In the genomic region with DNA sequence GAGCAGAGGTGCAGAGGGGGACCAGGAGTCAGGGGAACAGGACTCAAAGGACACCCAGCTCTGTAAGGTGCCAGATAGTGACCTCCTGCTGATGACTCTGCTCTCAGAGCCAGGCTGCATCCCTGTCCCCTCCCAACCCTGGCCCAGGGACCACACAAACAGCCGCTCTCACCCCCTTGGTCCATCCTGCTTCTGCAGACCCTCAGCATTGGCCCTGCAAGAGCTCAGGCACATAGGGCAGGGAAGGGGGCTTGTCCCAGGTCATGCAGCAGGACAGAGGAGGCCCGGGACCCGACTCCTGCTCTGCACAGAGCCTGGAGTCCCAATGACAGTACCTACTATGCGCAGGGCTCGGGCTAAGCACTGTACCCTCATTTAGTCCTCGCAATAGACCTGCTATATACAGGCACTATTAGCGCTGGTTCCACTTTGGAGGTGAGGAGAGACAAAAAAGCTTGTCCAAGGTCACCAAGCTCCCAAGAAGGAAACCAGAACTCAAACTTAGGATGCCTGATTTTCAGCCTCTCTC, we compare ENCODE assay signal across 2 cellular contexts.
TF ChIP-seq lines count a peak whose summit lies in the region.

No MANE protein-coding gene starts in this region.

TF ChIP-seq in SK-N-SH, 30 proteins besides CTCF, POLR2A, EP300 and RAD21:
- TF ChIP-seq, protein P1, sequence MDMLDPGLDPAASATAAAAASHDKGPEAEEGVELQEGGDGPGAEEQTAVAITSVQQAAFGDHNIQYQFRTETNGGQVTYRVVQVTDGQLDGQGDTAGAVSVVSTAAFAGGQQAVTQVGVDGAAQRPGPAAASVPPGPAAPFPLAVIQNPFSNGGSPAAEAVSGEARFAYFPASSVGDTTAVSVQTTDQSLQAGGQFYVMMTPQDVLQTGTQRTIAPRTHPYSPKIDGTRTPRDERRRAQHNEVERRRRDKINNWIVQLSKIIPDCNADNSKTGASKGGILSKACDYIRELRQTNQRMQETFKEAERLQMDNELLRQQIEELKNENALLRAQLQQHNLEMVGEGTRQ (IDR thresholded peaks at IDR 0.05; ENCODE audit: borderline replicate concordance, low read depth, low read length) = no peak
- no peak for TF ChIP-seq TAF1 (IDR thresholded peaks at IDR 0.05; ENCODE audit: borderline replicate concordance, low read depth, low read length)
- no peak for TF ChIP-seq GABPA (IDR thresholded peaks at IDR 0.05; ENCODE audit: low read depth)
- no peak for TF ChIP-seq TEAD4 (IDR thresholded peaks at IDR 0.05; ENCODE audit: borderline replicate concordance, insufficient read depth)
- TF ChIP-seq, protein P2, sequence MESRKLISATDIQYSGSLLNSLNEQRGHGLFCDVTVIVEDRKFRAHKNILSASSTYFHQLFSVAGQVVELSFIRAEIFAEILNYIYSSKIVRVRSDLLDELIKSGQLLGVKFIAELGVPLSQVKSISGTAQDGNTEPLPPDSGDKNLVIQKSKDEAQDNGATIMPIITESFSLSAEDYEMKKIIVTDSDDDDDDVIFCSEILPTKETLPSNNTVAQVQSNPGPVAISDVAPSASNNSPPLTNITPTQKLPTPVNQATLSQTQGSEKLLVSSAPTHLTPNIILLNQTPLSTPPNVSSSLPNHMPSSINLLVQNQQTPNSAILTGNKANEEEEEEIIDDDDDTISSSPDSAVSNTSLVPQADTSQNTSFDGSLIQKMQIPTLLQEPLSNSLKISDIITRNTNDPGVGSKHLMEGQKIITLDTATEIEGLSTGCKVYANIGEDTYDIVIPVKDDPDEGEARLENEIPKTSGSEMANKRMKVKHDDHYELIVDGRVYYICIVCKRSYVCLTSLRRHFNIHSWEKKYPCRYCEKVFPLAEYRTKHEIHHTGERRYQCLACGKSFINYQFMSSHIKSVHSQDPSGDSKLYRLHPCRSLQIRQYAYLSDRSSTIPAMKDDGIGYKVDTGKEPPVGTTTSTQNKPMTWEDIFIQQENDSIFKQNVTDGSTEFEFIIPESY (IDR thresholded peaks at IDR 0.05; ENCODE audit: borderline replicate concordance, low read depth) = no peak
- TF ChIP-seq, protein P3, sequence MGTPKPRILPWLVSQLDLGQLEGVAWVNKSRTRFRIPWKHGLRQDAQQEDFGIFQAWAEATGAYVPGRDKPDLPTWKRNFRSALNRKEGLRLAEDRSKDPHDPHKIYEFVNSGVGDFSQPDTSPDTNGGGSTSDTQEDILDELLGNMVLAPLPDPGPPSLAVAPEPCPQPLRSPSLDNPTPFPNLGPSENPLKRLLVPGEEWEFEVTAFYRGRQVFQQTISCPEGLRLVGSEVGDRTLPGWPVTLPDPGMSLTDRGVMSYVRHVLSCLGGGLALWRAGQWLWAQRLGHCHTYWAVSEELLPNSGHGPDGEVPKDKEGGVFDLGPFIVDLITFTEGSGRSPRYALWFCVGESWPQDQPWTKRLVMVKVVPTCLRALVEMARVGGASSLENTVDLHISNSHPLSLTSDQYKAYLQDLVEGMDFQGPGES (IDR thresholded peaks at IDR 0.05; ENCODE audit: low read depth, low read length) = no peak
- TF ChIP-seq CHD2 (IDR thresholded peaks at IDR 0.05; ENCODE audit: low read length, partially characterized antibody) = no peak
- TF ChIP-seq, protein P4, sequence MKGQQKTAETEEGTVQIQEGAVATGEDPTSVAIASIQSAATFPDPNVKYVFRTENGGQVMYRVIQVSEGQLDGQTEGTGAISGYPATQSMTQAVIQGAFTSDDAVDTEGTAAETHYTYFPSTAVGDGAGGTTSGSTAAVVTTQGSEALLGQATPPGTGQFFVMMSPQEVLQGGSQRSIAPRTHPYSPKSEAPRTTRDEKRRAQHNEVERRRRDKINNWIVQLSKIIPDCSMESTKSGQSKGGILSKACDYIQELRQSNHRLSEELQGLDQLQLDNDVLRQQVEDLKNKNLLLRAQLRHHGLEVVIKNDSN (IDR thresholded peaks at IDR 0.05; ENCODE audit: borderline replicate concordance, low read depth) = no peak
- TF ChIP-seq FOXJ3 (CRISPR knock-in tag; IDR thresholded peaks at IDR 0.05) = no peak
- no peak for TF ChIP-seq MXI1 (IDR thresholded peaks at IDR 0.05; ENCODE audit: low read depth, low read length)
- no peak for TF ChIP-seq MEF2A (IDR thresholded peaks at IDR 0.05; ENCODE audit: borderline replicate concordance, low read depth)
- no peak for TF ChIP-seq GATA2 (CRISPR knock-in tag; IDR thresholded peaks at IDR 0.05)

TF ChIP-seq in SK-N-SH treated with all-trans-retinoic acid at 6 μM for 48 hours, 23 proteins besides CTCF, POLR2A, EP300 and RAD21 (continued from another document):
- TF ChIP-seq, protein P5, sequence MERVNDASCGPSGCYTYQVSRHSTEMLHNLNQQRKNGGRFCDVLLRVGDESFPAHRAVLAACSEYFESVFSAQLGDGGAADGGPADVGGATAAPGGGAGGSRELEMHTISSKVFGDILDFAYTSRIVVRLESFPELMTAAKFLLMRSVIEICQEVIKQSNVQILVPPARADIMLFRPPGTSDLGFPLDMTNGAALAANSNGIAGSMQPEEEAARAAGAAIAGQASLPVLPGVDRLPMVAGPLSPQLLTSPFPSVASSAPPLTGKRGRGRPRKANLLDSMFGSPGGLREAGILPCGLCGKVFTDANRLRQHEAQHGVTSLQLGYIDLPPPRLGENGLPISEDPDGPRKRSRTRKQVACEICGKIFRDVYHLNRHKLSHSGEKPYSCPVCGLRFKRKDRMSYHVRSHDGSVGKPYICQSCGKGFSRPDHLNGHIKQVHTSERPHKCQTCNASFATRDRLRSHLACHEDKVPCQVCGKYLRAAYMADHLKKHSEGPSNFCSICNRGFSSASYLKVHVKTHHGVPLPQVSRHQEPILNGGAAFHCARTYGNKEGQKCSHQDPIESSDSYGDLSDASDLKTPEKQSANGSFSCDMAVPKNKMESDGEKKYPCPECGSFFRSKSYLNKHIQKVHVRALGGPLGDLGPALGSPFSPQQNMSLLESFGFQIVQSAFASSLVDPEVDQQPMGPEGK (CRISPR knock-in tag; IDR thresholded peaks at IDR 0.05; ENCODE audit: borderline replicate concordance) = no peak
- no peak for TF ChIP-seq CSDC2 (CRISPR knock-in tag; IDR thresholded peaks at IDR 0.05)
